8 cellular contexts compared by ENCODE assay signal in the genomic region with DNA sequence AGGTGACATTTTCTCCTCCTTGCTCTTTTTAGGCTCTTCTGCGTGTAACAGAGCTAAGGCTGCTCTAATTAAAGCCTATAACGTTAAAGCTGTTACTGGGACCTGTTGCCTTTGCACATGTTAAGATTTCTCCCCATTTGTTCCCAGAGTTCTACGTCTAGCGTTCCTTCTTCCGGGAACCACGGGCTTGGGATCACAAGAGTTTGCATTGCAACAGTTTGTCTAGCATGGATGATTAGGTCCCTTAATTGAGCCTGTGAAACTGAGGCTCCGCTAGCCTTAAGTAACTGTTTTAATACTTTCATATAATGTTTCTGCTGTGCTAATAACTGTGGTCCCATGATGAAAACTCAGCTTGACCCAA.
A peak's percentile ranks its signal among the peaks of the same experiment; 100 is the strongest.
DNase-seq lines count a peak whose midpoint lies in the region; ATAC-seq and TF ChIP-seq lines count a peak whose summit lies in the region.

No MANE protein-coding gene starts in this region.

- DNase-seq in DMS53 treated with DMSO at 0.1 percent for 48 hours (lab: John Stamatoyannopoulos, UW; ENCODE audit: unreplicated experiment) (peak; percentile 77), RWPE2 (ENCODE audit: low spot score) (no peak), foreskin fibroblast (peak in 1 of 2 donors; percentile 19), DMS114 treated with DMSO at 0.1 percent for 48 hours (lab: John Stamatoyannopoulos, UW; ENCODE audit: unreplicated experiment) (no peak)

- H3K4me3 ChIP-seq in RWPE2 (ENCODE audit: severe bottlenecking), result peak overlapping the region; percentile 20
- H3K4me3 ChIP-seq in foreskin fibroblast (ENCODE audit: low read depth in 1 of 2, low read length in 2 of 2), result peak overlapping the region; percentile 25
- H3K4me3 ChIP-seq in parathyroid adenoma (ENCODE audit: low read depth, low read length), result peak overlapping the region; percentile 62

- no peaks in the 10 kb centered on the region for H3K79me2 ChIP-seq in parathyroid adenoma

- H3K4me1 ChIP-seq in RWPE2 (ENCODE audit: insufficient read depth, poor library complexity, severe bottlenecking), result peaks cover 9% of the 10 kb centered on the region
- H3K4me1 ChIP-seq in parathyroid adenoma, result no peaks in the 10 kb centered on the region

- no peak overlapping the region for H3K9ac ChIP-seq in parathyroid adenoma

- H3K27me3 ChIP-seq in RWPE2 (ENCODE audit: insufficient read depth, poor library complexity, severe bottlenecking), result no peaks in the 10 kb centered on the region
- no peaks in the 10 kb centered on the region for H3K27me3 ChIP-seq in parathyroid adenoma (ENCODE audit: control insufficient read depth, insufficient read depth, low read length)

- H3K9me3 ChIP-seq in RWPE2 (ENCODE audit: severe bottlenecking) (no peaks in the 10 kb centered on the region), parathyroid adenoma (ENCODE audit: control insufficient read depth, low read length) (no peaks in the 10 kb centered on the region)

- H3K4me2 ChIP-seq in parathyroid adenoma (ENCODE audit: low read length), result peak overlapping the region; percentile 82

- TF ChIP-seq CTCF in RWPE2 (IDR thresholded peaks at IDR 0.05; ENCODE audit: poor library complexity, severe bottlenecking) (no peak), foreskin fibroblast (IDR thresholded peaks at IDR 0.05; ENCODE audit: low read depth, low read length) (no peak), parathyroid adenoma (IDR thresholded peaks at IDR 0.05) (no peak)

- H3K27ac ChIP-seq in RWPE2 (ENCODE audit: poor library complexity, severe bottlenecking) (no peak overlapping the region), parathyroid adenoma (no peak overlapping the region)

- H2AFZ ChIP-seq in parathyroid adenoma, result peak overlapping the region; percentile 53

- no peak for ATAC-seq in RWPE2 (ENCODE audit: low read depth)
- no peak for ATAC-seq in HG03457 (IDR thresholded peaks at IDR 0.05; ENCODE audit: unreplicated experiment)
- no peak for ATAC-seq in HG03432 (IDR thresholded peaks at IDR 0.05; ENCODE audit: unreplicated experiment)
- no peak for ATAC-seq in HG02798 (IDR thresholded peaks at IDR 0.05; ENCODE audit: poor library complexity, unreplicated experiment)

- H3K36me3 ChIP-seq in RWPE2 (ENCODE audit: low read depth), result no peaks in the 10 kb centered on the region
- H3K36me3 ChIP-seq in parathyroid adenoma (ENCODE audit: control insufficient read depth, insufficient read depth, low read length), result no peaks in the 10 kb centered on the region
